ENCODE assay signal across 11 cellular contexts in the genomic region with DNA sequence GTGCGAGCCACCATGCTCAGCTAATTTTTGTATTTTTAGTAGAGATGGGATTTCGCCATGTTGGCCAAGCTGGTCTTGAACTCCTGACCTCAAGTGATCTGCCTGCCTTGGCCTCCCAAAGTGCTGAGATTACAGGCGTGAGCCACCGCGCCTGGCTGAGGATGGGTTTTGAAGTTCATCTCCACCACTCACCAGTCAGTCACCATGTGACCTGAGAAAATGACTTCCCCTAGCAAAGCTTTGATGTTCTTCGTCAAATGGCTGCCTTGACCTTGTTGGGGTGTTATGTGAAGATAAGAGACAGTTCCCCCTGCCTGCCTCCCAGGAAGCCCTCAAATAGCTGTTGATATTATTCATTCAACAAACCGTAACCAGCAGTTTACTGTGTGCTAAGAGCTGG. TPM values are rescaled to one million over a fixed set of nuclear protein-coding genes. Genes with fewer than 3 reads are reported as not detected.
"Had no signal": no experiment of that assay in that cellular context is flagged by ENCODE, and none has a peak within 500 bp of the region (broad histone marks: within the 10 kb centered on the region; RNA-seq: fewer than 3 reads in every experiment).

No MANE protein-coding gene starts in this region.

RNA-seq across cellular contexts. Expression of a gene that starts 4.1 kb away (rescaled TPM):
- total RNA-seq: cerebellum, neural crest cell had no signal

RNA-seq across cellular contexts. Expression of a gene that starts 7.0 kb away (rescaled TPM):
- total RNA-seq: body of pancreas, cardiac muscle cell, cerebellum, epithelial cell of proximal tubule, fibroblast of lung, lower leg skin, neural crest cell, omental fat pad, right lobe of liver, temporal lobe, vagina had no signal

RNA-seq across cellular contexts. Expression of a gene that starts 32.0 kb away (rescaled TPM):
- total RNA-seq: epithelial cell of proximal tubule had no signal
